Comparison of ENCODE assay signal across 29 cellular contexts in the genomic region with DNA sequence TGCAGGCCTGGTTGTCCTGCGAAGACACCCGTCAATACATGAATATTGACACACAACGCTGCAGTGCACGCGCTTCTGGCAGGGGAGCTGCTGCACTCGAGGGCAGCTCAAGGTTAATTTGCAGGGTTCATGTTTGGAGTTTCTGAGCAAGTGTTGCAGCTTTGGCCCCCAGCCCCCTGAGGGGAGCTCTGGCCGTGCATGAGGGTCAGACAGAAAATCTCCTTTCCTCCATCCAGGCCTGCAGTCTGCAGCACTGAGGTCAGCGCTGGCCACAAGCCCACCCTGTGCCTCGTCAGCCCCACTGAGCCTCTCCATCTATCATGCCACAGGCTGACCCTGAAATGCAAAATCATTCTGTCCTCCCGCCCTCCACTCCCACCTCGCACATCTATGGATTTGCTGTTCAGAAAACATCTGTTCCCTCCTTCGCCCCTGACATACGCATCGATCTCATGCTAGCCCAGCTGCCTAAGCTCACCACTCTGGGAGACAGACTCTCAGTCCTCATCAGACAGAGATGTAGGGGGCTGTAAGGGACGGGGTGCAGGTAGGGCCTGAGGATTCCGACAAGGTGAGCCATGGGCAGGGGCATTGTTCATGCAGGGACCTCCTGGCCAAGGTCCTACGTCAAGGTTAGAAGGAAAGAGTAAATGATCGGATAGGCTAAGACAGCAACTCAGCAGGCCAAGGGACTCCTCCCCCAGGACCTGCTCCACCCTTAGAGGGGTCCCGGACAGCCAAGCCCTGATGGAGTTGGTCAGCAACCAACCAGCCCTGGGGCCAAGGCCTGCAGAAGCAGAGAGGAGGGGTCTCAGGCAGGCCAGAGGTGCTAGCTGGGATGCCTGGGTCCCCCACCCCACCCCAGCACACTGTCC.
"Had no signal": no experiment of that assay in that cellular context is flagged by ENCODE, and none has a peak within 500 bp of the region (broad histone marks: within the 10 kb centered on the region; RNA-seq: fewer than 3 reads in every experiment).

No MANE protein-coding gene starts in this region.

- H3K36me3 ChIP-seq: right lobe of liver, upper lobe of left lung had no signal

- ATAC-seq: activated CD8-positive, alpha-beta memory T cell treated with anti-CD3 and anti-CD28 coated beads, Interleukin-2, amount 10 ng/mL, durations not matched to agents 7 days and 5 days; activated CD8-positive, alpha-beta T cell treated with anti-CD3 and anti-CD28 coated beads, Interleukin-2, amount 10 ng/mL, durations not matched to agents 7 days and 5 days; left colon; right lobe of liver; stimulated activated memory B cell treated with anti-CD40 and anti-IgM and Interleukin-4, amounts not matched to agents 10 μg/mL and 1 μg/mL and 100 μg/mL, for 72 hours; T-cell had no signal

- H3K9me3 ChIP-seq: right lobe of liver, upper lobe of left lung had no signal

- H3K27ac Mint-ChIP-seq: activated B cell treated with CpG ODN at 0.5 μM for 24 hours; activated CD8-positive, alpha-beta memory T cell treated with anti-CD3 and anti-CD28 coated beads, Interleukin-2, amount 10 ng/mL, durations not matched to agents 7 days and 5 days; activated naive CD8-positive, alpha-beta T cell; activated T-helper 2 cell treated with anti-CD3 and anti-CD28 coated beads, Interferon-gamma antibody, Interleukin-2, Interleukin-4, amounts not matched to agents 10 μg/mL and 5 μg/mL and 100 μg/mL, durations not matched to agents 14 hours and 24 hours and 36 hours; mesothelial cell of epicardium; naive B cell; nephron progenitor cell; stimulated activated memory B cell treated with anti-CD40 and anti-IgM and Interleukin-4, amounts not matched to agents 10 μg/mL and 1 μg/mL and 100 μg/mL, for 72 hours; stimulated activated naive CD8-positive, alpha-beta T cell treated with anti-CD3 and anti-CD28 coated beads, Interleukin-15, amount 100 ng/mL, for 72 hours; T-cell had no signal

- H3K4me3 ChIP-seq: coronary artery, dorsolateral prefrontal cortex, right lobe of liver, upper lobe of left lung had no signal

- DNase-seq: activated B cell treated with CpG ODN at 0.5 μM for 24 hours; activated CD8-positive, alpha-beta memory T cell treated with anti-CD3 and anti-CD28 coated beads, Interleukin-2, amount 10 ng/mL, durations not matched to agents 7 days and 5 days; activated CD8-positive, alpha-beta T cell treated with anti-CD3 and anti-CD28 coated beads, Interleukin-2, amount 10 ng/mL, durations not matched to agents 7 days and 5 days; activated naive CD4-positive, alpha-beta T cell treated with Interleukin-2 at 50 U/mL for 16 hours; activated T-cell treated with anti-CD3 and anti-CD28 coated beads, Interleukin-2, amount 50 U/mL, for 48 hours; anterior cingulate cortex; effector memory CD4-positive, alpha-beta T cell; hippocampal formation; kidney; left colon; mammary epithelial cell; naive B cell; nephron progenitor cell; occipital lobe; right lobe of liver; small intestine; stimulated activated CD4-positive, alpha-beta T cell treated with anti-CD3 and anti-CD28 coated beads, Interleukin-1b, Interleukin-23, amount 100 ng/mL, for 48 hours; stimulated activated CD4-positive, alpha-beta T cell treated with anti-CD3 and anti-CD28 coated beads, Interleukin-4, amount 100 ng/mL, for 4 hours; stimulated activated CD8-positive, alpha-beta memory T cell treated with anti-CD3 and anti-CD28 coated beads, Interleukin-4, amount 100 ng/mL, for 48 hours; stimulated activated naive CD8-positive, alpha-beta T cell treated with anti-CD3 and anti-CD28 coated beads, Interleukin-15, amount 100 ng/mL, for 72 hours; substantia nigra; T-cell had no signal

- H3K9me3 Mint-ChIP-seq: activated B cell treated with CpG ODN at 0.5 μM for 24 hours; activated T-helper 2 cell treated with anti-CD3 and anti-CD28 coated beads, Interferon-gamma antibody, Interleukin-2, Interleukin-4, amounts not matched to agents 10 μg/mL and 5 μg/mL and 100 μg/mL, durations not matched to agents 14 hours and 24 hours and 36 hours; mesothelial cell of epicardium; nephron progenitor cell; stimulated activated memory B cell treated with anti-CD40 and anti-IgM and Interleukin-4, amounts not matched to agents 10 μg/mL and 1 μg/mL and 100 μg/mL, for 72 hours; stimulated activated naive CD8-positive, alpha-beta T cell treated with anti-CD3 and anti-CD28 coated beads, Interleukin-15, amount 100 ng/mL, for 72 hours; T-cell had no signal

- H3K4me3 Mint-ChIP-seq: activated B cell treated with CpG ODN at 0.5 μM for 24 hours; activated CD8-positive, alpha-beta memory T cell treated with anti-CD3 and anti-CD28 coated beads, Interleukin-2, amount 10 ng/mL, durations not matched to agents 7 days and 5 days; activated CD8-positive, alpha-beta T cell treated with anti-CD3 and anti-CD28 coated beads, Interleukin-2, amount 10 ng/mL, durations not matched to agents 7 days and 5 days; activated naive CD8-positive, alpha-beta T cell; mesothelial cell of epicardium; naive B cell; nephron progenitor cell; stimulated activated memory B cell treated with anti-CD40 and anti-IgM and Interleukin-4, amounts not matched to agents 10 μg/mL and 1 μg/mL and 100 μg/mL, for 72 hours; stimulated activated naive CD8-positive, alpha-beta T cell treated with anti-CD3 and anti-CD28 coated beads, Interleukin-15, amount 100 ng/mL, for 72 hours; T-cell had no signal

- H3K27me3 ChIP-seq: dorsolateral prefrontal cortex, upper lobe of left lung had no signal

- H3K36me3 Mint-ChIP-seq: activated CD8-positive, alpha-beta memory T cell treated with anti-CD3 and anti-CD28 coated beads, Interleukin-2, amount 10 ng/mL, durations not matched to agents 7 days and 5 days; activated naive CD8-positive, alpha-beta T cell; mesothelial cell of epicardium; naive B cell; stimulated activated memory B cell treated with anti-CD40 and anti-IgM and Interleukin-4, amounts not matched to agents 10 μg/mL and 1 μg/mL and 100 μg/mL, for 72 hours; T-cell had no signal

- H3K27ac ChIP-seq: coronary artery, dorsolateral prefrontal cortex, right lobe of liver, upper lobe of left lung had no signal
